In genomic region chr13:80973721-80974120, GRCh38 we compare ENCODE assay signal across 24 cellular contexts.
"Had no signal": no experiment of that assay in that cellular context is flagged by ENCODE, and none has a peak within 500 bp of the region (broad histone marks: within the 10 kb centered on the region; RNA-seq: fewer than 3 reads in every experiment).

No MANE protein-coding gene starts in this region.

- H3K4me3 ChIP-seq: esophagus muscularis mucosa had no signal

- H3K27ac Mint-ChIP-seq: activated CD4-positive, alpha-beta memory T cell treated with anti-CD3 and anti-CD28 coated beads for 36 hours; activated CD4-positive, alpha-beta T cell treated with anti-CD3 and anti-CD28 coated beads for 36 hours; activated CD4-positive, alpha-beta T cell treated with anti-CD3 and anti-CD28 coated beads, Interleukin-2, amount 10 ng/mL, durations not matched to agents 24 days and 14 days; activated naive CD8-positive, alpha-beta T cell; activated T-cell treated with anti-CD3 and anti-CD28 coated beads, Interleukin-2, amount 50 U/mL, for 24 hours; activated T-helper 17 cell treated with anti-CD3 and anti-CD28 coated beads, Interleukin-2, amount 50 U/mL, for 72 hours had no signal

- H3K4me1 ChIP-seq: esophagus muscularis mucosa had no signal

- DNase-seq: activated CD4-positive, alpha-beta memory T cell treated with anti-CD3 and anti-CD28 coated beads for 36 hours; activated CD4-positive, alpha-beta T cell treated with anti-CD3 and anti-CD28 coated beads for 36 hours; activated CD4-positive, alpha-beta T cell treated with anti-CD3 and anti-CD28 coated beads, Interleukin-2, amount 10 ng/mL, durations not matched to agents 24 days and 14 days; activated CD4-positive, CD25-positive, alpha-beta regulatory T cell; activated CD4-positive, CD25-positive, alpha-beta regulatory T cell treated with anti-CD3 and anti-CD28 coated beads, Interleukin-2, amount 50 U/mL, for 72 hours; activated CD8-positive, alpha-beta memory T cell treated with anti-CD3 and anti-CD28 coated beads, Interleukin-2, amount 50 U/mL, for 48 hours; activated effector memory CD4-positive, alpha-beta T cell treated with Interleukin-2 at 50 U/mL for 16 hours; activated gamma-delta T cell treated with Interleukin-2 at 50 U/mL for 16 hours; activated naive CD4-positive, alpha-beta T cell treated with anti-CD3 and anti-CD28 coated beads, Interleukin-2, amount 50 U/mL, for 16 hours; activated naive CD4-positive, alpha-beta T cell treated with Interleukin-2 at 50 U/mL for 16 hours; activated T-cell treated with anti-CD3 and anti-CD28 coated beads for 4 hours; activated T-cell treated with anti-CD3 and anti-CD28 coated beads, Interleukin-2, amount 50 U/mL, for 24 hours; amniotic stem cell; anterior cingulate cortex; brain microvascular endothelial cell; caudate nucleus; cortex of kidney; effector CD8-positive, alpha-beta T cell; erythroblast; head of caudate nucleus; T-helper 2 cell had no signal

- H3K9me3 ChIP-seq: esophagus muscularis mucosa had no signal

- H3K36me3 Mint-ChIP-seq: activated CD4-positive, alpha-beta memory T cell treated with anti-CD3 and anti-CD28 coated beads for 36 hours; activated naive CD8-positive, alpha-beta T cell had no signal

- H3K4me1 Mint-ChIP-seq: activated CD4-positive, alpha-beta T cell treated with anti-CD3 and anti-CD28 coated beads for 36 hours; activated CD4-positive, alpha-beta T cell treated with anti-CD3 and anti-CD28 coated beads, Interleukin-2, amount 10 ng/mL, durations not matched to agents 24 days and 14 days; activated T-helper 17 cell treated with anti-CD3 and anti-CD28 coated beads, Interleukin-2, amount 50 U/mL, for 72 hours had no signal

- H3K36me3 ChIP-seq: brain microvascular endothelial cell, esophagus muscularis mucosa had no signal

- H3K27me3 ChIP-seq: brain microvascular endothelial cell, esophagus muscularis mucosa had no signal

- H3K4me3 Mint-ChIP-seq: activated CD4-positive, alpha-beta memory T cell treated with anti-CD3 and anti-CD28 coated beads for 36 hours; activated CD4-positive, alpha-beta T cell treated with anti-CD3 and anti-CD28 coated beads for 36 hours; activated CD4-positive, alpha-beta T cell treated with anti-CD3 and anti-CD28 coated beads, Interleukin-2, amount 10 ng/mL, durations not matched to agents 24 days and 14 days; activated naive CD8-positive, alpha-beta T cell; activated T-cell treated with anti-CD3 and anti-CD28 coated beads, Interleukin-2, amount 50 U/mL, for 24 hours; activated T-helper 17 cell treated with anti-CD3 and anti-CD28 coated beads, Interleukin-2, amount 50 U/mL, for 72 hours had no signal

- H3K9me3 Mint-ChIP-seq: activated CD4-positive, alpha-beta memory T cell treated with anti-CD3 and anti-CD28 coated beads for 36 hours; activated CD4-positive, alpha-beta T cell treated with anti-CD3 and anti-CD28 coated beads, Interleukin-2, amount 10 ng/mL, durations not matched to agents 24 days and 14 days; activated T-cell treated with anti-CD3 and anti-CD28 coated beads, Interleukin-2, amount 50 U/mL, for 24 hours; activated T-helper 17 cell treated with anti-CD3 and anti-CD28 coated beads, Interleukin-2, amount 50 U/mL, for 72 hours had no signal

- H3K27ac ChIP-seq: brain microvascular endothelial cell, esophagus muscularis mucosa had no signal

- H3K27me3 Mint-ChIP-seq: activated CD4-positive, alpha-beta memory T cell treated with anti-CD3 and anti-CD28 coated beads for 36 hours; activated CD4-positive, alpha-beta T cell treated with anti-CD3 and anti-CD28 coated beads for 36 hours; activated CD4-positive, alpha-beta T cell treated with anti-CD3 and anti-CD28 coated beads, Interleukin-2, amount 10 ng/mL, durations not matched to agents 24 days and 14 days; activated naive CD8-positive, alpha-beta T cell; activated T-cell treated with anti-CD3 and anti-CD28 coated beads, Interleukin-2, amount 50 U/mL, for 24 hours; activated T-helper 17 cell treated with anti-CD3 and anti-CD28 coated beads, Interleukin-2, amount 50 U/mL, for 72 hours had no signal
